Comparison of ENCODE assay signal across 14 cellular contexts in the genomic region with DNA sequence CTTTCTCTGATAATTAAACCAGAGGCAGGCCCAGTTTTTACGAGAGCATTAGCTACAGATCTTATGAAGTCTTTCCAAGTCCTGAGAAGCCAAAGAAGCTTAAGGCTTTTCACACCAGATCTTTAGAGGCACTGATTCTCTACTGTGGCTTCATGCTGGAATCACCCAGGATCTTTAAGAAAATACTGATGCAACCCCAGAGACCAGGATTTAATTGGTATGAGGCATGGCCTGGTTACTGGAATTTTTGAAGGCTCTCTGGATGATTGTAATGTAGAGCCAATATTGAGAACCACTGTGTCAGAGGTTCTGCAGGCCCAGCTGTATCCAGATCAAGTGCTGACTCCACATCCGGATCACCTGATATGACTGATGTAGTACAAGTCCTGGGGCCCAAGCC.
DNase-seq lines count a peak whose midpoint lies in the region; ATAC-seq and TF ChIP-seq lines count a peak whose summit lies in the region.
"Had no signal": no experiment of that assay in that cellular context is flagged by ENCODE, and none has a peak within 500 bp of the region (broad histone marks: within the 10 kb centered on the region; RNA-seq: fewer than 3 reads in every experiment).

No MANE protein-coding gene starts in this region.

- H3K27ac ChIP-seq in MM.1S (ENCODE audit: low read length) (no peak overlapping the region), smooth muscle cell (ENCODE audit: low read depth) (peak overlapping the region; percentile 33), thyroid gland (no peak overlapping the region)

- H3K9me3 Mint-ChIP-seq in glutamatergic neuron (ENCODE audit: unreplicated experiment) (no peaks in the 10 kb centered on the region), natural killer cell (no peaks in the 10 kb centered on the region)

- H3K27ac Mint-ChIP-seq in glutamatergic neuron (ENCODE audit: unreplicated experiment) (no peak overlapping the region), natural killer cell (no peak overlapping the region)

- TF ChIP-seq CTCF in MM.1S (IDR thresholded peaks at IDR 0.05; ENCODE audit: low read length) (no peak), fibroblast of mammary gland (conservative IDR thresholded peaks at IDR 0.05; ENCODE audit: control insufficient read depth, insufficient read depth, low read depth, low read length) (no peak), smooth muscle cell (IDR thresholded peaks at IDR 0.05; ENCODE audit: borderline replicate concordance, insufficient read depth, poor library complexity, severe bottlenecking) (no peak), glutamatergic neuron (IDR thresholded peaks at IDR 0.05; ENCODE audit: partially characterized antibody, unreplicated experiment) (no peak), natural killer cell (IDR thresholded peaks at IDR 0.05) (no peak), thyroid gland (IDR thresholded peaks at IDR 0.05) (no peak)

- no peak for TF ChIP-seq POLR2A in thyroid gland (IDR thresholded peaks at IDR 0.05)

- H3F3A ChIP-seq in MM.1S (ENCODE audit: insufficient read depth, low read length) (no peaks in the 10 kb centered on the region), smooth muscle cell (ENCODE audit: low read depth) (no peaks in the 10 kb centered on the region)

- H3K4me3 ChIP-seq in MM.1S (ENCODE audit: low read length) (no peak overlapping the region), fibroblast of mammary gland (ENCODE audit: control insufficient read depth, low read depth, low read length) (no peak overlapping the region), smooth muscle cell (no peak overlapping the region), thyroid gland (replicated peaks in 1 of 3) (no peak overlapping the region)

- 34% methylated on average over 2 of the region's 2 CpGs for WGBS in smooth muscle cell (ENCODE audit: low lambda C conversion rate)
- 87 to 88% methylated on average over 2 of the region's 2 CpGs for WGBS in thyroid gland, 2 donors

- H2AFZ ChIP-seq in MM.1S (ENCODE audit: low read length), result no peak overlapping the region
- H2AFZ ChIP-seq in smooth muscle cell (ENCODE audit: low read depth), result peak overlapping the region; percentile 6

- no peaks in the 10 kb centered on the region for H3K9me2 ChIP-seq in MM.1S (replicated peaks; ENCODE audit: insufficient read depth, low read length)

- H3K9ac ChIP-seq in MM.1S (ENCODE audit: low read length) (no peak overlapping the region), smooth muscle cell (ENCODE audit: low read depth) (no peak overlapping the region)

- DNase-seq in EH (ENCODE audit: low read depth) (peak; percentile 20), MM.1S (peak; percentile 8), fibroblast of mammary gland (ENCODE audit: low read depth) (peak; percentile 50), smooth muscle cell (lab: John Stamatoyannopoulos, UW; ENCODE audit: unreplicated experiment) (no peak), glutamatergic neuron (no peak), retina (no peak), natural killer cell (no peak), thyroid gland (no peak)
- DNase-seq: KBM-7, NCI-H1092 treated with DMSO at 0.1 percent for 48 hours, NCI-H187, NCI-H2171 treated with DMSO at 0.1 percent for 48 hours, NCI-H774, SHP77 treated with DMSO at 0.1 percent for 48 hours had no signal

- H3K36me3 ChIP-seq in MM.1S (replicated peaks; ENCODE audit: insufficient read depth, low read length) (no peaks in the 10 kb centered on the region), smooth muscle cell (ENCODE audit: low read depth) (no peaks in the 10 kb centered on the region), thyroid gland (no peaks in the 10 kb centered on the region)

- H3K36me3 Mint-ChIP-seq in glutamatergic neuron (ENCODE audit: unreplicated experiment) (no peaks in the 10 kb centered on the region), natural killer cell (no peaks in the 10 kb centered on the region)

- H3K4me1 ChIP-seq in MM.1S (ENCODE audit: low read length) (no peaks in the 10 kb centered on the region), smooth muscle cell (ENCODE audit: low read depth) (peaks cover 6% of the 10 kb centered on the region), thyroid gland (no peaks in the 10 kb centered on the region)

- H3K27me3 ChIP-seq in MM.1S (replicated peaks; ENCODE audit: insufficient read depth, low read length), result no peaks in the 10 kb centered on the region
- H3K27me3 ChIP-seq in smooth muscle cell (ENCODE audit: low read depth), result no peaks in the 10 kb centered on the region
- no peaks in the 10 kb centered on the region for H3K27me3 ChIP-seq in thyroid gland

- intact Hi-C loops in natural killer cell (cut with micrococcal nuclease) (no loop called here), thyroid gland (cut with DNase I) (no loop called here)

- H3K79me2 ChIP-seq in MM.1S (ENCODE audit: low read length) (no peaks in the 10 kb centered on the region), smooth muscle cell (ENCODE audit: low read depth) (no peaks in the 10 kb centered on the region)

- no peak for ATAC-seq in natural killer cell

- H3K27me3 Mint-ChIP-seq in glutamatergic neuron (ENCODE audit: unreplicated experiment) (no peaks in the 10 kb centered on the region), natural killer cell (ENCODE audit: low read depth in 2 of 2) (no peaks in the 10 kb centered on the region)

- H4K20me1 ChIP-seq in MM.1S (ENCODE audit: insufficient read depth, low read length) (no peaks in the 10 kb centered on the region), smooth muscle cell (ENCODE audit: low read depth) (no peaks in the 10 kb centered on the region)

- H3K4me1 Mint-ChIP-seq in glutamatergic neuron (ENCODE audit: low read depth, unreplicated experiment) (peaks cover 3% of the 10 kb centered on the region), natural killer cell (no peaks in the 10 kb centered on the region)

- H3K4me2 ChIP-seq in MM.1S (ENCODE audit: low read depth, low read length), result no peak overlapping the region
- no peak overlapping the region for H3K4me2 ChIP-seq in smooth muscle cell

- H3K4me3 Mint-ChIP-seq in glutamatergic neuron (ENCODE audit: unreplicated experiment) (no peak overlapping the region), natural killer cell (no peak overlapping the region)

- no peaks in the 10 kb centered on the region for H3K9me3 ChIP-seq in MM.1S (replicated peaks; ENCODE audit: insufficient read depth, low read length)
- H3K9me3 ChIP-seq in smooth muscle cell (replicated peaks; ENCODE audit: low read depth), result no peaks in the 10 kb centered on the region
- H3K9me3 ChIP-seq in thyroid gland, result no peaks in the 10 kb centered on the region

Comparison
In these comparisons a context has a peak if more than half of its experiments do, and no peak if none do; other contexts are left out.
1. DNase-seq: peak in EH (single experiment), MM.1S (single experiment) and fibroblast of mammary gland (single experiment); none in smooth muscle cell (single experiment), glutamatergic neuron (single experiment), retina (single experiment), natural killer cell (single experiment) and thyroid gland (0 of 2).